11 cellular contexts compared by ENCODE assay signal in genomic region chr9:13557724-13558123, GRCh38.
"Had no signal": no experiment of that assay in that cellular context is flagged by ENCODE, and none has a peak within 500 bp of the region (broad histone marks: within the 10 kb centered on the region; RNA-seq: fewer than 3 reads in every experiment).

No MANE protein-coding gene starts in this region.

- H3K4me3 ChIP-seq: dorsolateral prefrontal cortex, left lung, spleen, stomach had no signal

- DNase-seq: activated CD4-positive, CD25-positive, alpha-beta regulatory T cell treated with anti-CD3 and anti-CD28 coated beads, Interleukin-2, amount 50 U/mL, for 72 hours; activated naive CD4-positive, alpha-beta T cell treated with anti-CD3 and anti-CD28 coated beads for 36 hours; dorsolateral prefrontal cortex; endodermal cell; islet precursor cell; left lung; mesenchymal stem cell; spleen; stomach; T-cell; T-helper 9 cell had no signal

- H3K4me1 ChIP-seq: left lung, stomach had no signal

- H3K27ac ChIP-seq: dorsolateral prefrontal cortex, left lung, spleen, stomach had no signal

- H3K9me3 ChIP-seq: left lung, spleen, stomach had no signal

- H3K27me3 ChIP-seq: dorsolateral prefrontal cortex, left lung, spleen, stomach had no signal

- H3K36me3 ChIP-seq: left lung, spleen, stomach had no signal
